Comparison of ENCODE assay signal across 1 cellular context in genomic region chr1:63294797-63295594, GRCh38.
TF ChIP-seq lines count a peak whose summit lies in the region.

No MANE protein-coding gene starts in this region.

TF ChIP-seq in H1, 55 proteins besides CTCF, POLR2A, EP300 and RAD21:
- peak; percentile 55; the same call in 1 of the 2 replicates for TF ChIP-seq ATF2 (IDR thresholded peaks at IDR 0.05; ENCODE audit: low read length)
- TF ChIP-seq SIX5 (IDR thresholded peaks at IDR 0.05; ENCODE audit: low read depth, low read length): no peak
- TF ChIP-seq SP2 (IDR thresholded peaks at IDR 0.05; ENCODE audit: low read length): no peak
- TF ChIP-seq ASH2L (IDR thresholded peaks at IDR 0.05; ENCODE audit: low read length): no peak
- no peak for TF ChIP-seq CHD1 (IDR thresholded peaks at IDR 0.05; ENCODE audit: low read depth, low read length)
- peak; percentile 60; the same call in 1 of the 2 replicates for TF ChIP-seq JUND (IDR thresholded peaks at IDR 0.05; ENCODE audit: low read length)
- no peak for TF ChIP-seq BRCA1 (IDR thresholded peaks at IDR 0.05; ENCODE audit: low read depth, low read length)
- no peak for TF ChIP-seq PHF8 (conservative IDR thresholded peaks at IDR 0.05; ENCODE audit: low read depth, low read length)
- no peak for TF ChIP-seq TAF1 (IDR thresholded peaks at IDR 0.05; ENCODE audit: low read depth, low read length)
- TF ChIP-seq HDAC2 (IDR thresholded peaks at IDR 0.05; ENCODE audit: borderline replicate concordance in 1 of 2, low read depth in 2 of 2, low read length in 2 of 2): peak in 1 of 2 experiments; percentile 39; a peak in 1 of 4 replicates
- TF ChIP-seq FOSL1 (IDR thresholded peaks at IDR 0.05; ENCODE audit: insufficient read depth, low read depth, low read length): no peak
- peak; percentile 80 for TF ChIP-seq MAX (IDR thresholded peaks at IDR 0.05)
- no peak for TF ChIP-seq E2F6 (IDR thresholded peaks at IDR 0.05)
- peak; percentile 78; the same call in 1 of the 2 replicates for TF ChIP-seq SP1 (IDR thresholded peaks at IDR 0.05; ENCODE audit: low read depth, low read length)
- TF ChIP-seq GABPA (IDR thresholded peaks at IDR 0.05; ENCODE audit: borderline replicate concordance, insufficient read depth, low read length): no peak
- TF ChIP-seq TEAD4 (IDR thresholded peaks at IDR 0.05; ENCODE audit: low read depth, low read length): peak; percentile 91
- TF ChIP-seq RBBP5 (IDR thresholded peaks at IDR 0.05; ENCODE audit: borderline replicate concordance, low read depth, low read length): no peak
- TF ChIP-seq JUN (IDR thresholded peaks at IDR 0.05; ENCODE audit: low read depth, low read length): no peak
